Comparison of ENCODE assay signal across 1 cellular context in the genomic region with DNA sequence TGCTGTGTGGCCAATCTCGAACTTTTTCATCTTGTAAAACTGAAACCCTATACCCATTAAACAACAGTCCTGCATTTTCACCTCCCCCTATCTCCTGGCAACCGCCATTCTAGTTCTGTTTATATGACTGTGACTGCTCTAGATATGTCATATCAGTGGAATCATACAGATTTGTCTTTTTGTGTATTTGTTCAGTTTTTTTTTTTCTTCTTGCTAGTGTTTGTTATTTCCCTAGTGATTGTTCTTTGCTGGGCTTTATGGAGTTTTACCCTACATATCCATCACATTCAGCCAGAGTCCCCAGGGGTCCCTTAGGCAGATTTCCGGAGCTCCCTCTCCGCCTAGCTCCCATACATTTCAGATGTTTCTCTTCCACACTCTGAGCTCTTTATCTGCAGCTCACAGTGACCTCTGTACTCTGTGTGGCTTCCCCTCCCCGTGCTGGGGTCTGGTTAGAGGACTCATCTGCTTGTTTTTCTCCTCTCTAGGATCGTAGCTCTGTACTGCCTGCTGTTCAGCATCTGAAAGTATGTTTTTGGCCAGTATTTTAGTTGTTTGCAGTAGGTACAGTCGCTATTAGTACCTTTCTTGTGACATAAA.
TF ChIP-seq lines count a peak whose summit lies in the region.

No MANE protein-coding gene starts in this region.

TF ChIP-seq in HepG2, 621 proteins besides CTCF, POLR2A, EP300 and RAD21 (continues in another document):
- TF ChIP-seq, protein P1, sequence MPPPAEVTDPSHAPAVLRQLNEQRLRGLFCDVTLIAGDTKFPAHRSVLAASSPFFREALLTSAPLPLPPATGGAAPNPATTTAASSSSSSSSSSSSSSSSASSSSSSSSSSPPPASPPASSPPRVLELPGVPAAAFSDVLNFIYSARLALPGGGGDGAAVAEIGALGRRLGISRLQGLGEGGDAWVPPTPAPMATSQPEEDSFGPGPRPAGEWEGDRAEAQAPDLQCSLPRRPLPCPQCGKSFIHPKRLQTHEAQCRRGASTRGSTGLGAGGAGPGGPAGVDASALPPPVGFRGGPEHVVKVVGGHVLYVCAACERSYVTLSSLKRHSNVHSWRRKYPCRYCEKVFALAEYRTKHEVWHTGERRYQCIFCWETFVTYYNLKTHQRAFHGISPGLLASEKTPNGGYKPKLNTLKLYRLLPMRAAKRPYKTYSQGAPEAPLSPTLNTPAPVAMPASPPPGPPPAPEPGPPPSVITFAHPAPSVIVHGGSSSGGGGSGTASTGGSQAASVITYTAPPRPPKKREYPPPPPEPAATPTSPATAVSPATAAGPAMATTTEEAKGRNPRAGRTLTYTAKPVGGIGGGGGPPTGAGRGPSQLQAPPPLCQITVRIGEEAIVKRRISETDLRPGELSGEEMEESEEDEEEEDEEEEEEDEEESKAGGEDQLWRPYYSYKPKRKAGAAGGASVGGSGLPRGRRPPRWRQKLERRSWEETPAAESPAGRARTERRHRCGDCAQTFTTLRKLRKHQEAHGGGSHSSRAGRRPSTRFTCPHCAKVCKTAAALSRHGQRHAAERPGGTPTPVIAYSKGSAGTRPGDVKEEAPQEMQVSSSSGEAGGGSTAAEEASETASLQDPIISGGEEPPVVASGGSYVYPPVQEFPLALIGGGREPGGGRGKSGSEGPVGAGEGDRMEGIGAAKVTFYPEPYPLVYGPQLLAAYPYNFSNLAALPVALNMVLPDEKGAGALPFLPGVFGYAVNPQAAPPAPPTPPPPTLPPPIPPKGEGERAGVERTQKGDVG (CRISPR knock-in tag; IDR thresholded peaks at IDR 0.05; ENCODE audit: borderline replicate concordance) = no peak
- peak; percentile 48 for TF ChIP-seq PHF5A (CRISPR knock-in tag; IDR thresholded peaks at IDR 0.05; ENCODE audit: low read depth, unreplicated experiment)
- TF ChIP-seq ARNT (IDR thresholded peaks at IDR 0.05) = no peak
- no peak for TF ChIP-seq ZEB1 (IDR thresholded peaks at IDR 0.05; ENCODE audit: insufficient replicate concordance, low read depth)
- TF ChIP-seq, protein P2, sequence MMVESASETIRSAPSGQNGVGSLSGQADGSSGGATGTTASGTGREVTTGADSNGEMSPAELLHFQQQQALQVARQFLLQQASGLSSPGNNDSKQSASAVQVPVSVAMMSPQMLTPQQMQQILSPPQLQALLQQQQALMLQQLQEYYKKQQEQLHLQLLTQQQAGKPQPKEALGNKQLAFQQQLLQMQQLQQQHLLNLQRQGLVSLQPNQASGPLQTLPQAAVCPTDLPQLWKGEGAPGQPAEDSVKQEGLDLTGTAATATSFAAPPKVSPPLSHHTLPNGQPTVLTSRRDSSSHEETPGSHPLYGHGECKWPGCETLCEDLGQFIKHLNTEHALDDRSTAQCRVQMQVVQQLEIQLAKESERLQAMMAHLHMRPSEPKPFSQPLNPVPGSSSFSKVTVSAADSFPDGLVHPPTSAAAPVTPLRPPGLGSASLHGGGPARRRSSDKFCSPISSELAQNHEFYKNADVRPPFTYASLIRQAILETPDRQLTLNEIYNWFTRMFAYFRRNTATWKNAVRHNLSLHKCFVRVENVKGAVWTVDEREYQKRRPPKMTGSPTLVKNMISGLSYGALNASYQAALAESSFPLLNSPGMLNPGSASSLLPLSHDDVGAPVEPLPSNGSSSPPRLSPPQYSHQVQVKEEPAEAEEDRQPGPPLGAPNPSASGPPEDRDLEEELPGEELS (CRISPR knock-in tag; IDR thresholded peaks at IDR 0.05) = peak; percentile 39; the same call in 1 of the 2 replicates
- peak; percentile 55; the same call in 1 of the 2 replicates for TF ChIP-seq NCOA2 (CRISPR knock-in tag; IDR thresholded peaks at IDR 0.05)
- TF ChIP-seq SMAD3 (CRISPR knock-in tag; IDR thresholded peaks at IDR 0.05) = 0 out of 2 replicates have a peak, but pooled peaks have one; percentile 58
- peak; percentile 69 for TF ChIP-seq SAP130 (CRISPR knock-in tag; IDR thresholded peaks at IDR 0.05; ENCODE audit: low read depth)
- TF ChIP-seq FOXP1 (IDR thresholded peaks at IDR 0.05) = no peak
- TF ChIP-seq FOXP1 (CRISPR knock-in tag; IDR thresholded peaks at IDR 0.05) = peak; percentile 30; the same call in 1 of the 2 replicates
- no peak for TF ChIP-seq ZNF83 (CRISPR knock-in tag; IDR thresholded peaks at IDR 0.05; ENCODE audit: borderline replicate concordance)
- peak; percentile 43; the same call in 1 of the 2 replicates for TF ChIP-seq RFX1 (IDR thresholded peaks at IDR 0.05)
- TF ChIP-seq, protein P3, sequence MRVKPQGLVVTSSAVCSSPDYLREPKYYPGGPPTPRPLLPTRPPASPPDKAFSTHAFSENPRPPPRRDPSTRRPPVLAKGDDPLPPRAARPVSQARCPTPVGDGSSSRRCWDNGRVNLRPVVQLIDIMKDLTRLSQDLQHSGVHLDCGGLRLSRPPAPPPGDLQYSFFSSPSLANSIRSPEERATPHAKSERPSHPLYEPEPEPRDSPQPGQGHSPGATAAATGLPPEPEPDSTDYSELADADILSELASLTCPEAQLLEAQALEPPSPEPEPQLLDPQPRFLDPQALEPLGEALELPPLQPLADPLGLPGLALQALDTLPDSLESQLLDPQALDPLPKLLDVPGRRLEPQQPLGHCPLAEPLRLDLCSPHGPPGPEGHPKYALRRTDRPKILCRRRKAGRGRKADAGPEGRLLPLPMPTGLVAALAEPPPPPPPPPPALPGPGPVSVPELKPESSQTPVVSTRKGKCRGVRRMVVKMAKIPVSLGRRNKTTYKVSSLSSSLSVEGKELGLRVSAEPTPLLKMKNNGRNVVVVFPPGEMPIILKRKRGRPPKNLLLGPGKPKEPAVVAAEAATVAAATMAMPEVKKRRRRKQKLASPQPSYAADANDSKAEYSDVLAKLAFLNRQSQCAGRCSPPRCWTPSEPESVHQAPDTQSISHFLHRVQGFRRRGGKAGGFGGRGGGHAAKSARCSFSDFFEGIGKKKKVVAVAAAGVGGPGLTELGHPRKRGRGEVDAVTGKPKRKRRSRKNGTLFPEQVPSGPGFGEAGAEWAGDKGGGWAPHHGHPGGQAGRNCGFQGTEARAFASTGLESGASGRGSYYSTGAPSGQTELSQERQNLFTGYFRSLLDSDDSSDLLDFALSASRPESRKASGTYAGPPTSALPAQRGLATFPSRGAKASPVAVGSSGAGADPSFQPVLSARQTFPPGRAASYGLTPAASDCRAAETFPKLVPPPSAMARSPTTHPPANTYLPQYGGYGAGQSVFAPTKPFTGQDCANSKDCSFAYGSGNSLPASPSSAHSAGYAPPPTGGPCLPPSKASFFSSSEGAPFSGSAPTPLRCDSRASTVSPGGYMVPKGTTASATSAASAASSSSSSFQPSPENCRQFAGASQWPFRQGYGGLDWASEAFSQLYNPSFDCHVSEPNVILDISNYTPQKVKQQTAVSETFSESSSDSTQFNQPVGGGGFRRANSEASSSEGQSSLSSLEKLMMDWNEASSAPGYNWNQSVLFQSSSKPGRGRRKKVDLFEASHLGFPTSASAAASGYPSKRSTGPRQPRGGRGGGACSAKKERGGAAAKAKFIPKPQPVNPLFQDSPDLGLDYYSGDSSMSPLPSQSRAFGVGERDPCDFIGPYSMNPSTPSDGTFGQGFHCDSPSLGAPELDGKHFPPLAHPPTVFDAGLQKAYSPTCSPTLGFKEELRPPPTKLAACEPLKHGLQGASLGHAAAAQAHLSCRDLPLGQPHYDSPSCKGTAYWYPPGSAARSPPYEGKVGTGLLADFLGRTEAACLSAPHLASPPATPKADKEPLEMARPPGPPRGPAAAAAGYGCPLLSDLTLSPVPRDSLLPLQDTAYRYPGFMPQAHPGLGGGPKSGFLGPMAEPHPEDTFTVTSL (CRISPR knock-in tag; IDR thresholded peaks at IDR 0.05; ENCODE audit: borderline replicate concordance) = peak; percentile 23; the same call in 1 of the 2 replicates
- TF ChIP-seq, protein P4, sequence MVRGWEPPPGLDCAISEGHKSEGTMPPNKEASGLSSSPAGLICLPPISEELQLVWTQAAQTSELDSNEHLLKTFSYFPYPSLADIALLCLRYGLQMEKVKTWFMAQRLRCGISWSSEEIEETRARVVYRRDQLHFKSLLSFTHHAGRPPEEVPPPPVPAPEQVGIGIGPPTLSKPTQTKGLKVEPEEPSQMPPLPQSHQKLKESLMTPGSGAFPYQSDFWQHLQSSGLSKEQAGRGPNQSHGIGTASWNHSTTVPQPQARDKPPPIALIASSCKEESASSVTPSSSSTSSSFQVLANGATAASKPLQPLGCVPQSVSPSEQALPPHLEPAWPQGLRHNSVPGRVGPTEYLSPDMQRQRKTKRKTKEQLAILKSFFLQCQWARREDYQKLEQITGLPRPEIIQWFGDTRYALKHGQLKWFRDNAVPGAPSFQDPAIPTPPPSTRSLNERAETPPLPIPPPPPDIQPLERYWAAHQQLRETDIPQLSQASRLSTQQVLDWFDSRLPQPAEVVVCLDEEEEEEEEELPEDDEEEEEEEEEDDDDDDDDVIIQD (CRISPR knock-in tag; IDR thresholded peaks at IDR 0.05; ENCODE audit: low read depth) = peak; percentile 59; the same call in 1 of the 2 replicates
- 0 out of 2 replicates have a peak, but pooled peaks have one; percentile 36 for TF ChIP-seq DMAP1 (CRISPR knock-in tag; IDR thresholded peaks at IDR 0.05)
- peak; percentile 74 for TF ChIP-seq GATAD2A (CRISPR knock-in tag; IDR thresholded peaks at IDR 0.05)
- TF ChIP-seq, protein P5, sequence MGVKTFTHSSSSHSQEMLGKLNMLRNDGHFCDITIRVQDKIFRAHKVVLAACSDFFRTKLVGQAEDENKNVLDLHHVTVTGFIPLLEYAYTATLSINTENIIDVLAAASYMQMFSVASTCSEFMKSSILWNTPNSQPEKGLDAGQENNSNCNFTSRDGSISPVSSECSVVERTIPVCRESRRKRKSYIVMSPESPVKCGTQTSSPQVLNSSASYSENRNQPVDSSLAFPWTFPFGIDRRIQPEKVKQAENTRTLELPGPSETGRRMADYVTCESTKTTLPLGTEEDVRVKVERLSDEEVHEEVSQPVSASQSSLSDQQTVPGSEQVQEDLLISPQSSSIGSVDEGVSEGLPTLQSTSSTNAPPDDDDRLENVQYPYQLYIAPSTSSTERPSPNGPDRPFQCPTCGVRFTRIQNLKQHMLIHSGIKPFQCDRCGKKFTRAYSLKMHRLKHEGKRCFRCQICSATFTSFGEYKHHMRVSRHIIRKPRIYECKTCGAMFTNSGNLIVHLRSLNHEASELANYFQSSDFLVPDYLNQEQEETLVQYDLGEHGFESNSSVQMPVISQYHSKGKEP (CRISPR knock-in tag; IDR thresholded peaks at IDR 0.05) = no peak
- TF ChIP-seq, protein P6, sequence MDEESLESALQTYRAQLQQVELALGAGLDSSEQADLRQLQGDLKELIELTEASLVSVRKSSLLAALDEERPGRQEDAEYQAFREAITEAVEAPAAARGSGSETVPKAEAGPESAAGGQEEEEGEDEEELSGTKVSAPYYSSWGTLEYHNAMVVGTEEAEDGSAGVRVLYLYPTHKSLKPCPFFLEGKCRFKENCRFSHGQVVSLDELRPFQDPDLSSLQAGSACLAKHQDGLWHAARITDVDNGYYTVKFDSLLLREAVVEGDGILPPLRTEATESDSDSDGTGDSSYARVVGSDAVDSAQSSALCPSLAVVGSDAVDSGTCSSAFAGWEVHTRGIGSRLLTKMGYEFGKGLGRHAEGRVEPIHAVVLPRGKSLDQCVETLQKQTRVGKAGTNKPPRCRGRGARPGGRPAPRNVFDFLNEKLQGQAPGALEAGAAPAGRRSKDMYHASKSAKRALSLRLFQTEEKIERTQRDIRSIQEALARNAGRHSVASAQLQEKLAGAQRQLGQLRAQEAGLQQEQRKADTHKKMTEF (CRISPR knock-in tag; IDR thresholded peaks at IDR 0.05) = 0 out of 2 replicates have a peak, but pooled peaks have one; percentile 19
- peak; percentile 93 for TF ChIP-seq HNF4G (IDR thresholded peaks at IDR 0.05; ENCODE audit: borderline replicate concordance, low read depth, low read length)
- TF ChIP-seq HNF4G (CRISPR knock-in tag; IDR thresholded peaks at IDR 0.05; ENCODE audit: borderline replicate concordance, low read depth) = peak; percentile 75; the same call in 1 of the 2 replicates
- peak; percentile 53; the same call in 1 of the 2 replicates for TF ChIP-seq ZNF205 (CRISPR knock-in tag; IDR thresholded peaks at IDR 0.05)
- TF ChIP-seq TSC22D2 (CRISPR knock-in tag; IDR thresholded peaks at IDR 0.05; ENCODE audit: borderline replicate concordance) = peak; percentile 56; the same call in 1 of the 2 replicates
- TF ChIP-seq SIX4 (CRISPR knock-in tag; IDR thresholded peaks at IDR 0.05) = no peak
- TF ChIP-seq ZNF20 (CRISPR knock-in tag; IDR thresholded peaks at IDR 0.05) = no peak
- no peak for TF ChIP-seq HCFC1 (IDR thresholded peaks at IDR 0.05; ENCODE audit: low read depth, low read length)
- 0 out of 2 replicates have a peak, but pooled peaks have one; percentile 38 for TF ChIP-seq CBFB (CRISPR knock-in tag; IDR thresholded peaks at IDR 0.05)
- TF ChIP-seq, protein P7, sequence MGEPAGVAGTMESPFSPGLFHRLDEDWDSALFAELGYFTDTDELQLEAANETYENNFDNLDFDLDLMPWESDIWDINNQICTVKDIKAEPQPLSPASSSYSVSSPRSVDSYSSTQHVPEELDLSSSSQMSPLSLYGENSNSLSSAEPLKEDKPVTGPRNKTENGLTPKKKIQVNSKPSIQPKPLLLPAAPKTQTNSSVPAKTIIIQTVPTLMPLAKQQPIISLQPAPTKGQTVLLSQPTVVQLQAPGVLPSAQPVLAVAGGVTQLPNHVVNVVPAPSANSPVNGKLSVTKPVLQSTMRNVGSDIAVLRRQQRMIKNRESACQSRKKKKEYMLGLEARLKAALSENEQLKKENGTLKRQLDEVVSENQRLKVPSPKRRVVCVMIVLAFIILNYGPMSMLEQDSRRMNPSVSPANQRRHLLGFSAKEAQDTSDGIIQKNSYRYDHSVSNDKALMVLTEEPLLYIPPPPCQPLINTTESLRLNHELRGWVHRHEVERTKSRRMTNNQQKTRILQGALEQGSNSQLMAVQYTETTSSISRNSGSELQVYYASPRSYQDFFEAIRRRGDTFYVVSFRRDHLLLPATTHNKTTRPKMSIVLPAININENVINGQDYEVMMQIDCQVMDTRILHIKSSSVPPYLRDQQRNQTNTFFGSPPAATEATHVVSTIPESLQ (CRISPR knock-in tag; conservative IDR thresholded peaks at IDR 0.05) = no peak
- 0 out of 2 replicates have a peak, but pooled peaks have one; percentile 23 for TF ChIP-seq SP5 (CRISPR knock-in tag; IDR thresholded peaks at IDR 0.05; ENCODE audit: borderline replicate concordance, low read depth)
- peak; percentile 71 for TF ChIP-seq JARID2 (CRISPR knock-in tag; IDR thresholded peaks at IDR 0.05; ENCODE audit: insufficient replicate concordance)
- peak; percentile 43 for TF ChIP-seq PHF8 (CRISPR knock-in tag; IDR thresholded peaks at IDR 0.05)
- TF ChIP-seq TBX2 (CRISPR knock-in tag; IDR thresholded peaks at IDR 0.05; ENCODE audit: borderline replicate concordance) = peak; percentile 28; the same call in 1 of the 2 replicates
- TF ChIP-seq, protein P8, sequence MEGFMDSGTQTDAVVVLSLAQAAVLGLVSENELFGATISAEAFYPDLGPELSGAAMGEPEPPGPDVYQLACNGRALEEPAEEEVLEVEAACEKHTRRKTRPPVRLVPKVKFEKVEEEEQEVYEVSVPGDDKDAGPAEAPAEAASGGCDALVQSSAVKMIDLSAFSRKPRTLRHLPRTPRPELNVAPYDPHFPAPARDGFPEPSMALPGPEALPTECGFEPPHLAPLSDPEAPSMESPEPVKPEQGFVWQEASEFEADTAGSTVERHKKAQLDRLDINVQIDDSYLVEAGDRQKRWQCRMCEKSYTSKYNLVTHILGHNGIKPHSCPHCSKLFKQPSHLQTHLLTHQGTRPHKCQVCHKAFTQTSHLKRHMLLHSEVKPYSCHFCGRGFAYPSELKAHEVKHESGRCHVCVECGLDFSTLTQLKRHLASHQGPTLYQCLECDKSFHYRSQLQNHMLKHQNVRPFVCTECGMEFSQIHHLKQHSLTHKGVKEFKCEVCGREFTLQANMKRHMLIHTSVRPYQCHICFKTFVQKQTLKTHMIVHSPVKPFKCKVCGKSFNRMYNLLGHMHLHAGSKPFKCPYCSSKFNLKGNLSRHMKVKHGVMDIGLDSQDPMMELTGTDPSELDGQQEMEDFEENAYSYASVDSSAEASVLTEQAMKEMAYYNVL (CRISPR knock-in tag; IDR thresholded peaks at IDR 0.05; ENCODE audit: borderline replicate concordance) = peak; percentile 87; the same call in 1 of the 2 replicates
- no peak for TF ChIP-seq ZNF337 (CRISPR knock-in tag; IDR thresholded peaks at IDR 0.05; ENCODE audit: borderline replicate concordance, low read depth)
- TF ChIP-seq FOXM1 (CRISPR knock-in tag; IDR thresholded peaks at IDR 0.05) = no peak
- TF ChIP-seq DNMT3B (CRISPR knock-in tag; conservative IDR thresholded peaks at IDR 0.05) = no peak
